ENCODE assay signal across 36 cellular contexts in genomic region chr15:45146405-45146804, GRCh38. TPM values are rescaled to one million over a fixed set of nuclear protein-coding genes. Genes with fewer than 3 reads are reported as not detected.
DNase-seq lines count a peak whose midpoint lies in the region; ATAC-seq, FAIRE-seq and TF ChIP-seq lines count a peak whose summit lies in the region.
"Had no signal": no experiment of that assay in that cellular context is flagged by ENCODE, and none has a peak within 500 bp of the region (broad histone marks: within the 10 kb centered on the region; RNA-seq: fewer than 3 reads in every experiment).

No MANE protein-coding gene starts in this region.

- H3K36me3 ChIP-seq in breast epithelium (no peaks in the 10 kb centered on the region), mammary epithelial cell (ENCODE audit: insufficient read depth, low read length) (no peaks in the 10 kb centered on the region)
- H3K36me3 ChIP-seq: right lobe of liver, SJCRH30, uterus had no signal

- H3K9me3 ChIP-seq in breast epithelium (no peaks in the 10 kb centered on the region), mammary epithelial cell (replicated peaks; ENCODE audit: insufficient read depth, low read length) (no peaks in the 10 kb centered on the region)
- H3K9me3 ChIP-seq: right lobe of liver, SJCRH30, uterus had no signal

- dilution Hi-C loops in mammary epithelial cell (cut with HindIII; ENCODE audit: low sequenced_read_pairs): no loop called here

- H3K79me2 ChIP-seq in mammary epithelial cell (ENCODE audit: insufficient read depth, low read length): no peaks in the 10 kb centered on the region

- DNase-seq in breast epithelium (ENCODE audit: low spot score in 2 of 2) (no peak), mammary epithelial cell (no peak), posterior vena cava (ENCODE audit: low spot score) (peak; percentile 46), T-helper 9 cell (no peak)
- no peak for DNase-seq in activated CD4-positive, alpha-beta T cell treated with anti-CD3 and anti-CD28 coated beads for 48 hours
- DNase-seq: activated CD4-positive, CD25-positive, alpha-beta regulatory T cell treated with anti-CD3 and anti-CD28 coated beads, Interleukin-2, amount 50 U/mL, for 72 hours; activated CD8-positive, alpha-beta T cell treated with anti-CD3 and anti-CD28 coated beads for 36 hours; CD8-positive, alpha-beta T cell; endodermal cell; H9; NCI-H2029 treated with DMSO at 0.1 percent for 48 hours; NCI-H526 treated with DMSO at 0.1 percent for 48 hours; right lobe of liver; SJCRH30; stimulated activated CD4-positive, alpha-beta T cell treated with anti-CD3 and anti-CD28 coated beads, Interleukin-15, amount 100 ng/mL, for 24 hours; stimulated activated naive CD4-positive, alpha-beta T cell; uterus had no signal

- WGBS in mammary epithelial cell (ENCODE audit: low coverage, missing lambda C conversion rate): 100% methylated on average over 3 of the region's 4 CpGs

- H3K4me3 ChIP-seq in breast epithelium: no peak overlapping the region
- H3K4me3 ChIP-seq in mammary epithelial cell (replicated peaks in 1 of 3; ENCODE audit: insufficient read depth in 1 of 3, low read depth in 2 of 3, low read length in 3 of 3): no peak overlapping the region
- H3K4me3 ChIP-seq: K562, right lobe of liver, SJCRH30, uterus had no signal

- CTCF ChIA-PET in mammary epithelial cell (lab: Charles Lee; ENCODE audit: low non-redundant PET): no interaction called here

- in situ Hi-C loops in mammary epithelial cell (cut with MboI; ENCODE audit: low sequenced_read_pairs in 2 of 2): no loop called here

- peak; percentile 24 for FAIRE-seq in islet of Langerhans (lab: Jason Lieb, UNC)
- FAIRE-seq: A204.1, G401.6, GM19239, HTR-8/SVneo, K562, RCC 7860 had no signal

- intact Hi-C loops in breast epithelium (cut with DNase I; ENCODE audit: low total_unique reads) (no loop called here), mammary epithelial cell (cut with micrococcal nuclease) (no loop called here), posterior vena cava (cut with DNase I) (no loop called here)

- H3K4me1 ChIP-seq in breast epithelium: no peaks in the 10 kb centered on the region
- peaks cover 15% of the 10 kb centered on the region for H3K4me1 ChIP-seq in mammary epithelial cell (ENCODE audit: insufficient read depth, low read length)
- H3K4me1 ChIP-seq: right lobe of liver, SJCRH30, uterus had no signal

- H3K27ac ChIP-seq in breast epithelium: peak overlapping the region; percentile 40 to 55
- no peak overlapping the region for H3K27ac ChIP-seq in mammary epithelial cell (ENCODE audit: insufficient read depth, low read depth, low read length)
- H3K27ac ChIP-seq: right lobe of liver, SJCRH30, uterus had no signal

- H3K27me3 ChIP-seq in breast epithelium (no peaks in the 10 kb centered on the region), mammary epithelial cell (ENCODE audit: insufficient read depth, low read length) (no peaks in the 10 kb centered on the region)
- H3K27me3 ChIP-seq: right lobe of liver, uterus had no signal

- H2AFZ ChIP-seq in mammary epithelial cell (ENCODE audit: low read depth, low read length): no peak overlapping the region

- H4K20me1 ChIP-seq in mammary epithelial cell (ENCODE audit: insufficient read depth, low read length): no peaks in the 10 kb centered on the region

- TF ChIP-seq CTCF in breast epithelium (IDR thresholded peaks at IDR 0.05): no peak
- no peak for TF ChIP-seq CTCF in mammary epithelial cell (conservative IDR thresholded peaks at IDR 0.05 in 1 of 2, IDR thresholded peaks at IDR 0.05 in 1 of 2; ENCODE audit: extremely low read depth in 1 of 2, insufficient read depth in 1 of 2, low read depth in 1 of 2, low read length in 2 of 2)

- BruUV-seq in mammary epithelial cell (replicated peaks; lab: Mats Ljungman, UMichigan): no TSS peak

- no peak for TF ChIP-seq POLR2A in breast epithelium (IDR thresholded peaks at IDR 0.05)

- no peak overlapping the region for H3K4me2 ChIP-seq in mammary epithelial cell (ENCODE audit: insufficient read depth, low read depth, low read length)

- ATAC-seq in HG03159 (IDR thresholded peaks at IDR 0.05; ENCODE audit: unreplicated experiment) (no peak), GM18511 (IDR thresholded peaks at IDR 0.05; ENCODE audit: unreplicated experiment) (no peak)
- ATAC-seq: activated CD8-positive, alpha-beta T cell treated with anti-CD3 and anti-CD28 coated beads for 36 hours; activated naive CD4-positive, alpha-beta T cell treated with anti-CD3 and anti-CD28 coated beads, Interleukin-2, amount 50 U/mL, for 72 hours; CD8-positive, alpha-beta T cell; K562 had no signal

- no peak overlapping the region for H3K9ac ChIP-seq in mammary epithelial cell (ENCODE audit: insufficient read depth, low read length)

RNA-seq across cellular contexts. Expression of gene DUOX1, which starts 16.6 kb away (rescaled TPM):
- 1 to 10 TPM in 2 of 3 donors, under 1 TPM in 1; 0.80 to 7.2 (median 1.6) TPM for total RNA-seq in breast epithelium
- 10 to 100 TPM; 15.0 to 42.8 TPM for total RNA-seq in mammary epithelial cell
- polyA plus RNA-seq in mammary epithelial cell: 10.5 TPM
- polyA minus RNA-seq in mammary epithelial cell: 25.9 TPM
- 1 to 10 TPM in 1 of 2 donors, under 1 TPM in 1; 0.62 to 4.4 TPM for total RNA-seq in posterior vena cava
- total RNA-seq: activated CD8-positive, alpha-beta T cell treated with anti-CD3 and anti-CD28 coated beads for 36 hours; CD8-positive, alpha-beta T cell; fibroblast of lung; lung microvascular endothelial cell; M059J; SJCRH30; temporal lobe had no signal
- polyA plus RNA-seq: fibroblast of lung, neural cell had no signal

RNA-seq across cellular contexts. Expression of gene DUOXA1, which starts 16.7 kb away (rescaled TPM):
- 1 to 10 TPM in 2 of 3 donors, under 1 TPM in 1; 0.80 to 3.3 (median 1.0) TPM for total RNA-seq in breast epithelium
- total RNA-seq in mammary epithelial cell: 1 to 10 TPM; 1.8 to 5.5 TPM
- 2.2 TPM for polyA plus RNA-seq in mammary epithelial cell
- not detected for polyA minus RNA-seq in mammary epithelial cell
- total RNA-seq in posterior vena cava: 1 to 10 TPM in 1 of 2 donors, under 1 TPM in 1; 0.81 to 5.3 TPM
- total RNA-seq: activated CD8-positive, alpha-beta T cell treated with anti-CD3 and anti-CD28 coated beads for 36 hours; CD8-positive, alpha-beta T cell; fibroblast of lung; lung microvascular endothelial cell; M059J; right lobe of liver had no signal
- polyA plus RNA-seq: fibroblast of lung, neural cell had no signal

RNA-seq across cellular contexts. Expression of gene DUOXA2, which starts 32.3 kb away (rescaled TPM):
- total RNA-seq in breast epithelium (under 1 TPM in 1 of 3 donors, not detected in 2; 0.33 TPM), mammary epithelial cell (not detected), posterior vena cava (not detected)
- polyA plus RNA-seq in mammary epithelial cell: not detected
- not detected for polyA minus RNA-seq in mammary epithelial cell
- total RNA-seq: activated CD8-positive, alpha-beta T cell treated with anti-CD3 and anti-CD28 coated beads for 36 hours; activated naive CD4-positive, alpha-beta T cell treated with anti-CD3 and anti-CD28 coated beads, Interleukin-2, amount 50 U/mL, for 72 hours; activated T-helper 2 cell treated with anti-CD3 and anti-CD28 coated beads, Interferon-gamma antibody, Interleukin-2, Interleukin-4, amounts not matched to agents 10 μg/mL and 5 μg/mL and 100 μg/mL, durations not matched to agents 14 hours and 24 hours and 36 hours; aorta; cardiac septum; CD8-positive, alpha-beta T cell; endodermal cell; fibroblast of lung; H9; K562; lung microvascular endothelial cell; SJCRH30; T-helper 1 cell treated with Interleukin-12 subunit alpha and Interleukin-12 subunit beta and Interleukin-4 antibody, amounts not matched to agents 30 ng/mL and 1 ng/mL, for 36 hours; temporal lobe; uterus had no signal
- polyA plus RNA-seq: fibroblast of lung, K562, neural cell had no signal

RNA-seq across cellular contexts. Expression of gene DUOX2, which starts 32.4 kb away (rescaled TPM):
- total RNA-seq in breast epithelium (under 1 TPM; 0.15 to 0.98 (median 0.16) TPM), mammary epithelial cell (under 1 TPM; 0.24 to 0.33 TPM), posterior vena cava (1 to 10 TPM in 1 of 2 donors, under 1 TPM in 1; 0.57 to 2.7 TPM)
- polyA plus RNA-seq in mammary epithelial cell: 0.06 TPM
- not detected for polyA minus RNA-seq in mammary epithelial cell
- total RNA-seq: activated T-helper 2 cell treated with anti-CD3 and anti-CD28 coated beads, Interferon-gamma antibody, Interleukin-2, Interleukin-4, amounts not matched to agents 10 μg/mL and 5 μg/mL and 100 μg/mL, durations not matched to agents 14 hours and 24 hours and 36 hours; fibroblast of lung; lung microvascular endothelial cell; M059J; SJCRH30; T-helper 1 cell treated with Interleukin-12 subunit alpha and Interleukin-12 subunit beta and Interleukin-4 antibody, amounts not matched to agents 30 ng/mL and 1 ng/mL, for 36 hours; temporal lobe had no signal
- polyA plus RNA-seq: fibroblast of lung, neural cell had no signal

RNA-seq across cellular contexts. Expression of gene SHF, which starts 41.4 kb away (rescaled TPM):
- total RNA-seq in breast epithelium (1 to 10 TPM; 5.0 to 9.7 (median 9.5) TPM), mammary epithelial cell (1 to 10 TPM in 1 of 2 donors, under 1 TPM in 1; 0.50 to 1.3 TPM), posterior vena cava (1 to 10 TPM; 8.0 to 8.5 TPM)
- polyA plus RNA-seq in mammary epithelial cell: 1.0 TPM
- not detected for polyA minus RNA-seq in mammary epithelial cell
